In the genomic region with DNA sequence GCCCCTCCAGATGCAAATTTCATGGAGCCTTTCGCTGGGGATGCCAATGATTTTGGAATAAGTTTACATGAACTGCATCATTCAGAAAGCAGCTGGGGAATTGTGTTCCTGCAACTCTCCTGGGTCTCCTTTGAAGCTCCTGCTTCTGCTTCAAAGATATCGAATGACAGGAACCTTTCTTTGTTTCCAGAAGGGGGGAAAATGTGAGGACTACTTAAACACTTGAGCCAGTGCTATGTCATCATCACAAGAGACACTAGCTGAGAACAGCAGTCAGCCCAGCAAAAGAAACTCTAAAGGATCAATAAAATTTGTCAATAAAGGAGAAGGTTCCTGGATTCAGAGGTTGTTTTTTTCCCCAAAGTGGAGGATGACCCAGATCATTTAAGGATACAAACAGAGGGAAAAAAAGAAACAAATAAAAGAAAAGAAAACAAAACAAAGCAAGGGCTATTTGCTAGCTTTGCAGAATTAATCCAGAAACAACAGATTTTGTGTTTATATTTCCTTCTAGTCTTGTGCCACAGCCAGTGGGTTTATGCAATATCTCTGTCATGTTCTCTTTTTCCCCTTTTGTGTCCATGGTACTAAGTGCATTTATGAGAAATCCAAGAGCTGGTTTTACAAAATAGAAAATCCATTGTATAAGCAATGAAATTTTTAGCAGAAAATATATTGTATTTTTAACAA, we compare ENCODE assay signal across 12 cellular contexts.
A peak's percentile ranks its signal among the peaks of the same experiment; 100 is the strongest.
DNase-seq lines count a peak whose midpoint lies in the region; ATAC-seq, FAIRE-seq and TF ChIP-seq lines count a peak whose summit lies in the region.
"Had no signal": no experiment of that assay in that cellular context is flagged by ENCODE, and none has a peak within 500 bp of the region (broad histone marks: within the 10 kb centered on the region; RNA-seq: fewer than 3 reads in every experiment).

No MANE protein-coding gene starts in this region.

- no peak for ATAC-seq in GM18870 (IDR thresholded peaks at IDR 0.05; ENCODE audit: unreplicated experiment)
- ATAC-seq in left ventricle myocardium superior = no peak
- ATAC-seq: stimulated activated naive CD8-positive, alpha-beta T cell treated with anti-CD3 and anti-CD28 coated beads, Interleukin-15, amount 100 ng/mL, for 72 hours had no signal

- peak; percentile 79 for FAIRE-seq in endometrium (lab: Jason Lieb, UNC)

- WGBS in spleen, 5 donors = 36 to 50% (median 43%) methylated on average over 2 of the region's 2 CpGs

- no peaks in the 10 kb centered on the region for H3K9me3 ChIP-seq in parathyroid adenoma (ENCODE audit: control insufficient read depth, low read length)
- H3K9me3 ChIP-seq in spleen = peaks cover 0 to 38% (median 12%) of the 10 kb centered on the region in 8 donors

- H3K27me3 ChIP-seq in parathyroid adenoma (ENCODE audit: control insufficient read depth, insufficient read depth, low read length) (no peaks in the 10 kb centered on the region), spleen (replicated peaks in 1 of 7) (no peaks in the 10 kb centered on the region)

- DNase-seq in NCI-H1092 (lab: John Stamatoyannopoulos, UW) (peak; percentile 87), NCI-H345 treated with DMSO at 0.1 percent for 48 hours (lab: John Stamatoyannopoulos, UW; ENCODE audit: unreplicated experiment) (peak; percentile 91), left ventricle myocardium superior (no peak), spleen (no peak)
- DNase-seq: nucleus accumbens; SIG-M5; stimulated activated CD4-positive, alpha-beta T cell treated with anti-CD3 and anti-CD28 coated beads, Interleukin-2, amount 100 ng/mL, for 48 hours; stimulated activated naive CD8-positive, alpha-beta T cell treated with anti-CD3 and anti-CD28 coated beads, Interleukin-15, amount 100 ng/mL, for 72 hours; WERI-Rb-1 had no signal

- H3K4me1 ChIP-seq in parathyroid adenoma (peaks cover 25% of the 10 kb centered on the region), spleen (no peaks in the 10 kb centered on the region)

- no peak overlapping the region for H3K4me3 ChIP-seq in parathyroid adenoma (ENCODE audit: low read depth, low read length)
- H3K4me3 ChIP-seq in spleen = no peak overlapping the region

- H3K9ac ChIP-seq in parathyroid adenoma = no peak overlapping the region

- no peaks in the 10 kb centered on the region for H3K79me2 ChIP-seq in parathyroid adenoma

- peak overlapping the region; percentile 18 for H2AFZ ChIP-seq in parathyroid adenoma

- H3K27ac ChIP-seq in parathyroid adenoma (no peak overlapping the region), spleen (no peak overlapping the region)
- H3K27ac ChIP-seq: WERI-Rb-1 had no signal

- no peak overlapping the region for H3K4me2 ChIP-seq in parathyroid adenoma (ENCODE audit: low read length)

- no peaks in the 10 kb centered on the region for H3K36me3 ChIP-seq in parathyroid adenoma (ENCODE audit: control insufficient read depth, insufficient read depth, low read length)
- H3K36me3 ChIP-seq in spleen = no peaks in the 10 kb centered on the region
- H3K36me3 ChIP-seq: WERI-Rb-1 had no signal

- TF ChIP-seq POLR2A in spleen (IDR thresholded peaks at IDR 0.05) = no peak

- TF ChIP-seq CTCF in parathyroid adenoma (IDR thresholded peaks at IDR 0.05) (no peak), spleen (IDR thresholded peaks at IDR 0.05 in 8 of 11, conservative IDR thresholded peaks at IDR 0.05 in 3 of 11) (no peak)

- intact Hi-C loops in left ventricle myocardium superior (cut with micrococcal nuclease) = no loop called here
- intact Hi-C loops in spleen (cut with DNase I; ENCODE audit: low total_unique reads) = no loop called here

Comparison
In these comparisons a context has a peak if more than half of its experiments do, and no peak if none do; other contexts are left out.
1. DNase-seq: peak in NCI-H1092 (single experiment) and NCI-H345 treated with DMSO at 0.1 percent for 48 hours (single experiment); none in left ventricle myocardium superior (single experiment) and spleen (single experiment).